ENCODE assay signal across 8 cellular contexts in the genomic region with DNA sequence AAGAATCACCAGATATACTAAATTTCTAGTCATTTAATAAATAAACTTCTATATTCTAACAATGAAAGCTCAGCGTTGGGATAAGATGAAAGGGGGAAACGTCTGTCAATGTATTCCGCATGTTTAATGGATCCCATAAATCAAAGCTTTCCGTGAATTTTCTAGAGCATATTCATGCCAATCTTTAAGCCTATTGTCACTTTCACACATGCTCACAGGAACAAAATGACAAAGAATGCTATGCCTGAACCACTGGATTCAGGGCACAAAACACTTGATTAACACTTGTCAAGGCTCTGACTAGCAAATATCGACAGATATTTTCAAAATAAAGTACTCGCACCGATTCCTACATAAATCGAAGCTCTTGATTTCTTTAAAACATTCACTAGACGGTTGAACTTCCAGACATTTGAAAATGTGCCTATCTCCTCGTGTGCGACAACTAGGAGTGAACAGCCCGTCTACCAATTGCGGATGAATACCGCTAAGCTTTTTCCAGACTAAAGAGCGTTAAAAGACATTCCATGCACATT. TPM values are rescaled to one million over a fixed set of nuclear protein-coding genes. Genes with fewer than 3 reads are reported as not detected.
DNase-seq lines count a peak whose midpoint lies in the region; ATAC-seq and TF ChIP-seq lines count a peak whose summit lies in the region.

No MANE protein-coding gene starts in this region.

- H3K27me3 Mint-ChIP-seq in activated CD4-positive, alpha-beta T cell treated with anti-CD3 and anti-CD28 coated beads, Interleukin-2, amount 10 ng/mL, durations not matched to agents 7 days and 5 days: no peaks in the 10 kb centered on the region
- H3K27me3 Mint-ChIP-seq in endothelial cell (ENCODE audit: unreplicated experiment): peaks cover 9% of the 10 kb centered on the region

- peak overlapping the region; percentile 97 for H3K27ac Mint-ChIP-seq in activated CD4-positive, alpha-beta T cell treated with anti-CD3 and anti-CD28 coated beads, Interleukin-2, amount 10 ng/mL, durations not matched to agents 7 days and 5 days
- H3K27ac Mint-ChIP-seq in endothelial cell (ENCODE audit: unreplicated experiment): peak overlapping the region; percentile 97

- H3K4me3 Mint-ChIP-seq in activated CD4-positive, alpha-beta T cell treated with anti-CD3 and anti-CD28 coated beads, Interleukin-2, amount 10 ng/mL, durations not matched to agents 7 days and 5 days: peak overlapping the region; percentile 100
- peak overlapping the region; percentile 100 for H3K4me3 Mint-ChIP-seq in endothelial cell (ENCODE audit: unreplicated experiment)

- H3K4me1 Mint-ChIP-seq in activated CD4-positive, alpha-beta T cell treated with anti-CD3 and anti-CD28 coated beads, Interleukin-2, amount 10 ng/mL, durations not matched to agents 7 days and 5 days: peaks cover 64% of the 10 kb centered on the region
- H3K4me1 Mint-ChIP-seq in endothelial cell (ENCODE audit: unreplicated experiment): peaks cover 55% of the 10 kb centered on the region

- WGBS in ovary, 3 donors: 6 to 7% (median 7%) methylated on average over 15 of the region's 15 CpGs

- CTCF ChIA-PET in activated CD4-positive, alpha-beta T cell treated with anti-CD3 and anti-CD28 coated beads, Interleukin-2, amount 10 ng/mL, durations not matched to agents 7 days and 5 days (lab: Charles Lee): interaction anchor here (0.7 to 1.2 kb wide), 2 partner anchors 21 to 183 kb away, joined by 3 read pairs; no protein-coding TSS in a partner anchor
- CTCF ChIA-PET in OCI-LY7 (lab: Charles Lee; ENCODE audit: unreplicated experiment): no interaction called here

- peaks cover 10% of the 10 kb centered on the region for H3K36me3 Mint-ChIP-seq in activated CD4-positive, alpha-beta T cell treated with anti-CD3 and anti-CD28 coated beads, Interleukin-2, amount 10 ng/mL, durations not matched to agents 7 days and 5 days (ENCODE audit: low read depth)
- peaks cover 4% of the 10 kb centered on the region for H3K36me3 Mint-ChIP-seq in endothelial cell (ENCODE audit: low read depth, unreplicated experiment)

- intact Hi-C loops in OCI-LY7 (cut with micrococcal nuclease; ENCODE audit: unreplicated experiment): loop anchor here (1.0 to 5.0 kb wide), 3 partner anchors 172 to 257 kb away; no protein-coding TSS in a partner anchor
- intact Hi-C loops in ovary (cut with DNase I): loop anchor here in 2 of 4 donors (5.0 to 10.0 kb wide), 2 partner anchors 182 to 256 kb away; no protein-coding TSS in a partner anchor

- no peak overlapping the region for H2AFZ ChIP-seq in OCI-LY7 (ENCODE audit: low read length)

- H4K20me1 ChIP-seq in OCI-LY7 (ENCODE audit: insufficient read depth, low read length): peaks cover 47% of the 10 kb centered on the region

- H3K27ac ChIP-seq in OCI-LY7 (ENCODE audit: low read depth, low read length, poor library complexity, severe bottlenecking) (peak overlapping the region; percentile 95), ovary (peak overlapping the region in 1 of 2 donors; percentile 99)

- ATAC-seq in GM21717 (IDR thresholded peaks at IDR 0.05; ENCODE audit: unreplicated experiment) (no peak), HG02885 (IDR thresholded peaks at IDR 0.05; ENCODE audit: poor library complexity, unreplicated experiment) (no peak)

- DNase-seq in activated CD4-positive, alpha-beta T cell treated with anti-CD3 and anti-CD28 coated beads, Interleukin-2, amount 10 ng/mL, durations not matched to agents 7 days and 5 days: no peak
- no peak for DNase-seq in activated CD4-positive, alpha-beta T cell treated with anti-CD3 and anti-CD28 coated beads, Interleukin-2, amount 50 U/mL, for 48 hours
- DNase-seq in OCI-LY7 (ENCODE audit: low spot score) (peak; percentile 23), endothelial cell (ENCODE audit: low spot score) (no peak), ovary (no peak), D341Med (ENCODE audit: low spot score) (no peak)

- peaks cover 70% of the 10 kb centered on the region for H3K79me2 ChIP-seq in OCI-LY7 (ENCODE audit: insufficient read depth, low read depth, low read length)

- H3K36me3 ChIP-seq in OCI-LY7 (ENCODE audit: insufficient read depth, low read length) (peaks cover 21% of the 10 kb centered on the region; the same call in 1 of the 2 replicates), ovary (no peaks in the 10 kb centered on the region)

- TF ChIP-seq EP300 in ovary (IDR thresholded peaks at IDR 0.05): no peak

- no peaks in the 10 kb centered on the region for H3K9me3 ChIP-seq in OCI-LY7 (ENCODE audit: low read length)
- no peaks in the 10 kb centered on the region for H3K9me3 ChIP-seq in ovary

- no peak for TF ChIP-seq POLR2A in ovary (IDR thresholded peaks at IDR 0.05)

- no peaks in the 10 kb centered on the region for H3K27me3 ChIP-seq in ovary

- no peaks in the 10 kb centered on the region for H3K9me3 Mint-ChIP-seq in activated CD4-positive, alpha-beta T cell treated with anti-CD3 and anti-CD28 coated beads, Interleukin-2, amount 10 ng/mL, durations not matched to agents 7 days and 5 days
- no peaks in the 10 kb centered on the region for H3K9me3 Mint-ChIP-seq in endothelial cell (ENCODE audit: unreplicated experiment)

- no peak for TF ChIP-seq CTCF in OCI-LY7 (conservative IDR thresholded peaks at IDR 0.05; ENCODE audit: low read length)
- TF ChIP-seq CTCF in endothelial cell (IDR thresholded peaks at IDR 0.05; ENCODE audit: unreplicated experiment): no peak
- TF ChIP-seq CTCF in ovary (IDR thresholded peaks at IDR 0.05): no peak

- POLR2A ChIA-PET in activated CD4-positive, alpha-beta T cell treated with anti-CD3 and anti-CD28 coated beads, Interleukin-2, amount 10 ng/mL, durations not matched to agents 7 days and 5 days (lab: Charles Lee): no interaction called here
- POLR2A ChIA-PET in OCI-LY7 (lab: Charles Lee): interaction anchor here (0.6 to 3.8 kb wide), 17 partner anchors 9 to 292 kb away, joined by 3 to 26 read pairs (median 4); no protein-coding TSS in a partner anchor

- peaks cover 65% of the 10 kb centered on the region for H3K4me1 ChIP-seq in OCI-LY7 (ENCODE audit: insufficient read depth, low read length, poor library complexity, severe bottlenecking)
- peaks cover 2% of the 10 kb centered on the region for H3K4me1 ChIP-seq in ovary (ENCODE audit: insufficient read depth)

- H3K4me3 ChIP-seq in OCI-LY7 (ENCODE audit: low read depth, low read length, poor library complexity, severe bottlenecking): peak overlapping the region; percentile 94
- H3K4me3 ChIP-seq in ovary: peak overlapping the region; percentile 83

- peak overlapping the region; percentile 94 for H3K4me2 ChIP-seq in OCI-LY7 (ENCODE audit: low read length)

- BruUV-seq in OCI-LY7 (replicated peaks; lab: Mats Ljungman, UMichigan): TSS peak; percentile 54

- H3K9me2 ChIP-seq in OCI-LY7 (ENCODE audit: insufficient read depth, low read length): no peaks in the 10 kb centered on the region

RNA-seq across cellular contexts. Expression of gene TLK1, which starts 1.8 kb away (rescaled TPM):
- total RNA-seq in activated CD4-positive, alpha-beta T cell treated with anti-CD3 and anti-CD28 coated beads, Interleukin-2, amount 10 ng/mL, durations not matched to agents 7 days and 5 days: 10 to 100 TPM; 87.1 to 92.5 TPM
- 27.2 and 29.7 TPM in 2 replicates for total RNA-seq in OCI-LY7 (2014; rRNA removed; shearing (Covaris generic))
- 150 and 154 TPM in 2 replicates for total RNA-seq in OCI-LY7 (2022)
- total RNA-seq in endothelial cell (ENCODE audit: unreplicated experiment): 61.1 TPM
- total RNA-seq in ovary: 10 to 100 TPM; 26.3 to 77.4 (median 62.8) TPM
- polyA plus RNA-seq in ovary: 10 to 100 TPM; 15.9 to 24.6 TPM
